Comparison of ENCODE assay signal across 8 cellular contexts in genomic region chr20:36542019-36542488, GRCh38. TPM values are rescaled to one million over a fixed set of nuclear protein-coding genes. Genes with fewer than 3 reads are reported as not detected.
A peak's percentile ranks its signal among the peaks of the same experiment; 100 is the strongest.
DNase-seq lines count a peak whose midpoint lies in the region; ATAC-seq and TF ChIP-seq lines count a peak whose summit lies in the region.

No MANE protein-coding gene starts in this region.

- WGBS in mesodermal cell (ENCODE audit: insufficient coverage in 2 of 2), 2 experiments, result 81% methylated on average over 1 of the region's 7 CpGs; no CpG with 5 or more reads in 1 of the 2 experiments

- H3K4me3 ChIP-seq in AG04449 (ENCODE audit: low read depth, low read length) (peak overlapping the region; percentile 90), mesodermal cell (ENCODE audit: extremely low read depth, insufficient read depth, low read length, poor library complexity, severe bottlenecking) (peak overlapping the region; percentile 75)

- POLR2A ChIA-PET in AG04449 (lab: Yijun Ruan, JAX), result interaction anchor here (0.6 to 3.5 kb wide), 7 partner anchors 10 to 90 kb away, joined by 3 to 14 read pairs (median 4); no protein-coding TSS in a partner anchor

- peaks cover 38% of the 10 kb centered on the region for H3K36me3 ChIP-seq in mesodermal cell (ENCODE audit: control insufficient read depth, insufficient read depth, low read length)

- H3K9me3 ChIP-seq in mesodermal cell (ENCODE audit: control insufficient read depth, low read length), result no peaks in the 10 kb centered on the region

- DNase-seq in AG04449 (ENCODE audit: low read depth, low spot score) (no peak), HuH-7.5 (ENCODE audit: low spot score) (peak; percentile 74), ecto neural progenitor cell (ENCODE audit: low spot score) (peak; percentile 83), NCI-H1092 treated with DMSO at 0.1 percent for 48 hours (lab: John Stamatoyannopoulos, UW) (no peak)
- DNase-seq in stimulated activated CD4-positive, alpha-beta T cell treated with anti-CD3 and anti-CD28 coated beads, Interleukin-4, amount 100 ng/mL, for 1 hour, result no peak

- CTCF ChIA-PET in AG04449 (lab: Yijun Ruan, JAX), result interaction anchor here (0.6 to 3.1 kb wide), 14 partner anchors 8 to 79 kb away, joined by 3 to 12 read pairs (median 4); partner anchors contain the start of gene RAB5IF

- peak; percentile 79 for TF ChIP-seq CTCF in AG04449 (IDR thresholded peaks at IDR 0.05; ENCODE audit: insufficient read depth, low read length, missing control alignments)

- peaks cover 34% of the 10 kb centered on the region for H3K4me1 ChIP-seq in mesodermal cell (ENCODE audit: control insufficient read depth, insufficient read depth, low read length, poor library complexity, severe bottlenecking)

- peak overlapping the region; percentile 23 for H3K27ac ChIP-seq in mesodermal cell (ENCODE audit: low read depth, low read length, severe bottlenecking)

- no peak for ATAC-seq in HG02623 (IDR thresholded peaks at IDR 0.05; ENCODE audit: unreplicated experiment)
- no peak for ATAC-seq in GM21717 (IDR thresholded peaks at IDR 0.05; ENCODE audit: unreplicated experiment)

RNA-seq across cellular contexts. Expression of gene MYL9, which starts 0.7 kb away (rescaled TPM):
- 294 TPM for polyA plus RNA-seq in mesodermal cell (2013, experiment 1 of 2)
- 219 TPM for polyA plus RNA-seq in mesodermal cell (2013, experiment 2 of 2)

RNA-seq across cellular contexts. Expression of gene TGIF2, which starts 31.3 kb away (rescaled TPM):
- 19.9 TPM for polyA plus RNA-seq in mesodermal cell (2013, experiment 1 of 2)
- 18.1 TPM for polyA plus RNA-seq in mesodermal cell (2013, experiment 2 of 2)

Comparison
In these comparisons a context has a peak if more than half of its experiments do, and no peak if none do; other contexts are left out.
1. DNase-seq: peak in HuH-7.5 (single experiment) and ecto neural progenitor cell (single experiment); none in AG04449 (single experiment), stimulated activated CD4-positive, alpha-beta T cell treated with anti-CD3 and anti-CD28 coated beads, Interleukin-4, amount 100 ng/mL, for 1 hour (single experiment) and NCI-H1092 treated with DMSO at 0.1 percent for 48 hours (single experiment).